9 cellular contexts compared by ENCODE assay signal in genomic region chr6:154356690-154357089, GRCh38. TPM values are rescaled to one million over a fixed set of nuclear protein-coding genes. Genes with fewer than 3 reads are reported as not detected.
DNase-seq lines count a peak whose midpoint lies in the region; ATAC-seq and TF ChIP-seq lines count a peak whose summit lies in the region.
"Had no signal": no experiment of that assay in that cellular context is flagged by ENCODE, and none has a peak within 500 bp of the region (broad histone marks: within the 10 kb centered on the region; RNA-seq: fewer than 3 reads in every experiment).

IPCEF1 (minus strand) TSS chr6:154356803; CDS start chr6:154265947, 90,856 bp downstream.

- peak within 1 kb of the TSS; percentile 68 to 82 for H3K4me3 Mint-ChIP-seq in CD14-positive monocyte

- H3K27me3 Mint-ChIP-seq in CD14-positive monocyte (ENCODE audit: low read depth in 3 of 3) = peaks cover 0 to 3% (median 0%) of the 10 kb centered on the region in 3 donors

- H3K27ac Mint-ChIP-seq in CD14-positive monocyte = peak within 1 kb of the TSS; percentile 91 to 98 (median 97)

- ATAC-seq in GM21381 (IDR thresholded peaks at IDR 0.05; ENCODE audit: unreplicated experiment) (peak; percentile 27), left lobe of liver (peak; percentile 24)

- intact Hi-C loops in CD14-positive monocyte (cut with micrococcal nuclease) = loop anchor here (5.0 to 10.0 kb wide), 2 partner anchors 54 to 222 kb away; no protein-coding TSS in a partner anchor

- no peak for DNase-seq in CD14-positive monocyte (ENCODE audit: low spot score)
- peak; percentile 6 for DNase-seq in RPMI8226
- no peak for DNase-seq in left lobe of liver (ENCODE audit: low spot score)
- DNase-seq in NCI-H2107 treated with DMSO at 0.1 percent for 48 hours (lab: John Stamatoyannopoulos, UW; ENCODE audit: unreplicated experiment) = no peak
- no peak for DNase-seq in AG08395 (ENCODE audit: low spot score)
- DNase-seq in activated T-cell treated with anti-CD3 and anti-CD28 coated beads for 4 hours = no peak
- no peak for DNase-seq in activated naive CD4-positive, alpha-beta T cell (lab: John Stamatoyannopoulos, UW)
- DNase-seq: stimulated activated CD4-positive, alpha-beta T cell treated with anti-CD3 and anti-CD28 coated beads, Interleukin-4, amount 100 ng/mL, for 1 hour had no signal

- peaks cover 0 to 10% (median 0%) of the 10 kb centered on the region in 7 donors for H3K9me3 Mint-ChIP-seq in CD14-positive monocyte

- H3K4me1 Mint-ChIP-seq in CD14-positive monocyte = peaks cover 84% of the 10 kb centered on the region

- peaks cover 1 to 18% of the 10 kb centered on the region in 2 donors for H3K36me3 Mint-ChIP-seq in CD14-positive monocyte

- TF ChIP-seq CTCF in CD14-positive monocyte (IDR thresholded peaks at IDR 0.05) = no peak

RNA-seq across cellular contexts. Expression of gene IPCEF1, which starts in this region (rescaled TPM):
- 10 to 100 TPM; 14.7 to 16.5 TPM for polyA plus RNA-seq in CD14-positive monocyte
- 0.98 TPM for total RNA-seq in left lobe of liver

Comparison
In these comparisons a context has a peak if more than half of its experiments do, and no peak if none do; other contexts are left out.
1. Peak in ATAC-seq in left lobe of liver; RNA of the gene not detected or under 1 TPM.